Comparison of ENCODE assay signal across 9 cellular contexts in the genomic region with DNA sequence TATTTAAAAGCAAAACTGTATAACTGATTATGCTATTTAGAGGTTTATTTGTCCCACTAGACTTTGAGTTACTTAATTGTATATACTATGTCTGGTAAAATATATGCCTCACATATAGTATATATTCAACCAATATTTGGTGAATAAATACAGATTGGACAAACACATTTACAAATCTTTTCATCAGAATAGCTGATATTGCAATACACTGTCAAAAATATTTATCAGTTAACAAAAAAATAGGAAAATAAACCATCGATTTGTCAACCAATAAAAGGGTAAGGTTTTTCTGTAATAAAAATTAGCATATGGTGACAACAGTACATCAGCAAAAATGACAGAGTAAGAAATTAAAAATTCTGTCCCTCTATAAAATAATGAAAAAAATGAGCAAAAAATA.
"Had no signal": no experiment of that assay in that cellular context is flagged by ENCODE, and none has a peak within 500 bp of the region (broad histone marks: within the 10 kb centered on the region; RNA-seq: fewer than 3 reads in every experiment).

No MANE protein-coding gene starts in this region.

- H2AFZ ChIP-seq: GM23248 had no signal

- H3K36me3 ChIP-seq: HAP-1 had no signal

- H3K4me3 ChIP-seq: GM23248, HAP-1 had no signal

- DNase-seq: GM23248, GOT3, H7, HFFc6, KBM-7 had no signal

- ATAC-seq: HCT116, HepG2 had no signal

- FAIRE-seq: HepG2 had no signal

- H3K27ac ChIP-seq: GM23248, HL-60 had no signal

- H3K9me3 ChIP-seq: HAP-1 had no signal

- H3K9ac ChIP-seq: GM23248 had no signal
